8 cellular contexts compared by ENCODE assay signal in genomic region chr3:193869221-193870201, GRCh38.
DNase-seq lines count a peak whose midpoint lies in the region; ATAC-seq and TF ChIP-seq lines count a peak whose summit lies in the region.

No MANE protein-coding gene starts in this region.

- peaks cover 64% of the 10 kb centered on the region for H3K4me1 Mint-ChIP-seq in osteocyte (ENCODE audit: unreplicated experiment)

- no peaks in the 10 kb centered on the region for H3K36me3 Mint-ChIP-seq in osteocyte (ENCODE audit: unreplicated experiment)

- no peak for TF ChIP-seq CTCF in GM12875 (IDR thresholded peaks at IDR 0.05; ENCODE audit: borderline replicate concordance, insufficient read depth, low read depth, low read length)
- no peak for TF ChIP-seq CTCF in fibroblast of pulmonary artery (IDR thresholded peaks at IDR 0.05; ENCODE audit: low read length, missing control alignments)
- TF ChIP-seq CTCF in osteocyte (IDR thresholded peaks at IDR 0.05) = no peak

- in situ Hi-C loops in SK-MEL-5 (cut with HindIII; ENCODE audit: low pct_unique_long_range_greater_than_20kb, low sequenced_read_pairs) = no loop called here

- peak overlapping the region; percentile 47 for H3K27ac Mint-ChIP-seq in osteocyte (ENCODE audit: unreplicated experiment)

- no peaks in the 10 kb centered on the region for H3K9me3 Mint-ChIP-seq in osteocyte (ENCODE audit: unreplicated experiment)

- DNase-seq in SK-MEL-5 (ENCODE audit: low read depth, low spot score) = peak; percentile 85
- DNase-seq in fibroblast of pulmonary artery (ENCODE audit: low read depth) = peak; percentile 81
- DNase-seq in osteocyte (ENCODE audit: extremely low spot score, unreplicated experiment) = peak; percentile 90
- no peak for DNase-seq in erythroblast (lab: John Stamatoyannopoulos, UW)
- DNase-seq in OCI-M2 (lab: John Stamatoyannopoulos, UW; ENCODE audit: unreplicated experiment) = no peak

- TF ChIP-seq POLR2A in erythroblast (IDR thresholded peaks at IDR 0.05; ENCODE audit: low read length) (no peak), GM18505 (IDR thresholded peaks at IDR 0.05; ENCODE audit: borderline replicate concordance, extremely low read depth, insufficient read depth, insufficient read length) (no peak)

- H3K4me3 ChIP-seq in GM12875 (ENCODE audit: low read depth, low read length) (peak overlapping the region; percentile 1), fibroblast of pulmonary artery (replicated peaks; ENCODE audit: low read depth, low read length) (peak overlapping the region; percentile 6)

- ATAC-seq in HG03565 (IDR thresholded peaks at IDR 0.05; ENCODE audit: unreplicated experiment) = no peak
- ATAC-seq in GM18505 (IDR thresholded peaks at IDR 0.05; ENCODE audit: unreplicated experiment) = no peak

- peak overlapping the region; percentile 18 for H3K4me3 Mint-ChIP-seq in osteocyte (ENCODE audit: unreplicated experiment)

- H3K27me3 Mint-ChIP-seq in osteocyte (ENCODE audit: unreplicated experiment) = peaks cover 2% of the 10 kb centered on the region

Comparison
In these comparisons a context has a peak if more than half of its experiments do, and no peak if none do; other contexts are left out.
1. DNase-seq: peak in SK-MEL-5 (single experiment), fibroblast of pulmonary artery (single experiment) and osteocyte (single experiment); none in erythroblast (0 of 2) and OCI-M2 (single experiment).